Comparison of ENCODE assay signal across 7 cellular contexts in genomic region chr1:202164271-202165037, GRCh38. TPM values are rescaled to one million over a fixed set of nuclear protein-coding genes. Genes with fewer than 3 reads are reported as not detected.
DNase-seq lines count a peak whose midpoint lies in the region; ATAC-seq and TF ChIP-seq lines count a peak whose summit lies in the region.

No MANE protein-coding gene starts in this region.

- peaks cover 64% of the 10 kb centered on the region for H3K4me1 Mint-ChIP-seq in activated naive CD8-positive, alpha-beta T cell (ENCODE audit: low read depth)
- H3K4me1 Mint-ChIP-seq in stimulated activated effector memory CD8-positive, alpha-beta T cell treated with anti-CD3 and anti-CD28 coated beads, Interleukin-12 subunit alpha, Interleukin-12 subunit beta, amount 100 ng/mL, for 72 hours = peaks cover 78% of the 10 kb centered on the region

- peaks cover 0 to 4% (median 0%) of the 10 kb centered on the region in 3 donors for H3K27me3 ChIP-seq in psoas muscle (ENCODE audit: insufficient read depth in 3 of 3, low read length in 2 of 3)

- no peak overlapping the region for H3K4me3 ChIP-seq in psoas muscle

- H3K27me3 Mint-ChIP-seq in activated naive CD8-positive, alpha-beta T cell = no peaks in the 10 kb centered on the region

- H3K4me1 ChIP-seq in psoas muscle = no peaks in the 10 kb centered on the region

- peak; percentile 62 for DNase-seq in OCI-M1 (lab: John Stamatoyannopoulos, UW)
- DNase-seq in stimulated activated effector memory CD8-positive, alpha-beta T cell treated with anti-CD3 and anti-CD28 coated beads, Interleukin-12 subunit alpha, Interleukin-12 subunit beta, amount 100 ng/mL, for 72 hours (ENCODE audit: low spot score in 2 of 2) = peak; percentile 58 to 84
- no peak for DNase-seq in NCI-H187 treated with DMSO at 0.1 percent for 48 hours (lab: John Stamatoyannopoulos, UW)
- DNase-seq in LoVo (ENCODE audit: low spot score) = no peak
- no peak for DNase-seq in psoas muscle

- H3K36me3 ChIP-seq in psoas muscle (ENCODE audit: insufficient read depth in 1 of 2, low read depth in 1 of 2) = no peaks in the 10 kb centered on the region

- H3K9me3 Mint-ChIP-seq in activated naive CD8-positive, alpha-beta T cell (ENCODE audit: low read depth) = no peaks in the 10 kb centered on the region
- H3K9me3 Mint-ChIP-seq in stimulated activated effector memory CD8-positive, alpha-beta T cell treated with anti-CD3 and anti-CD28 coated beads, Interleukin-12 subunit alpha, Interleukin-12 subunit beta, amount 100 ng/mL, for 72 hours = no peaks in the 10 kb centered on the region

- 70 to 83% (median 74%) methylated on average over 10 to 11 of the region's 11 CpGs for WGBS in psoas muscle, 3 donors

- peak overlapping the region; percentile 80 for H3K27ac Mint-ChIP-seq in activated naive CD8-positive, alpha-beta T cell
- peak overlapping the region; percentile 99 for H3K27ac Mint-ChIP-seq in stimulated activated effector memory CD8-positive, alpha-beta T cell treated with anti-CD3 and anti-CD28 coated beads, Interleukin-12 subunit alpha, Interleukin-12 subunit beta, amount 100 ng/mL, for 72 hours

- H3K36me3 Mint-ChIP-seq in activated naive CD8-positive, alpha-beta T cell = no peaks in the 10 kb centered on the region
- H3K36me3 Mint-ChIP-seq in stimulated activated effector memory CD8-positive, alpha-beta T cell treated with anti-CD3 and anti-CD28 coated beads, Interleukin-12 subunit alpha, Interleukin-12 subunit beta, amount 100 ng/mL, for 72 hours = peaks cover 29% of the 10 kb centered on the region

- intact Hi-C loops in psoas muscle (cut with DNase I) = no loop called here

- H3K27ac ChIP-seq in psoas muscle = no peak overlapping the region

- peak; percentile 55 for ATAC-seq in GM21529 (IDR thresholded peaks at IDR 0.05; ENCODE audit: unreplicated experiment)
- peak; percentile 64 for ATAC-seq in stimulated activated effector memory CD8-positive, alpha-beta T cell treated with anti-CD3 and anti-CD28 coated beads, Interleukin-12 subunit alpha, Interleukin-12 subunit beta, amount 100 ng/mL, for 72 hours
- no peak for ATAC-seq in psoas muscle

- no peak for TF ChIP-seq CTCF in psoas muscle (IDR thresholded peaks at IDR 0.05)

- H3K9me3 ChIP-seq in psoas muscle = no peaks in the 10 kb centered on the region

- peak overlapping the region; percentile 81 for H3K4me3 Mint-ChIP-seq in activated naive CD8-positive, alpha-beta T cell
- peak overlapping the region; percentile 100 for H3K4me3 Mint-ChIP-seq in stimulated activated effector memory CD8-positive, alpha-beta T cell treated with anti-CD3 and anti-CD28 coated beads, Interleukin-12 subunit alpha, Interleukin-12 subunit beta, amount 100 ng/mL, for 72 hours

RNA-seq across cellular contexts. Expression of gene PTPN7, which starts 4.1 kb away (rescaled TPM):
- total RNA-seq in psoas muscle = 1 to 10 TPM in 1 of 4 donors, under 1 TPM in 3; 0.32 to 1.0 (median 0.45) TPM
- under 1 TPM; 0.10 to 0.17 (median 0.13) TPM for polyA plus RNA-seq in psoas muscle

RNA-seq across cellular contexts. Expression of gene ARL8A, which starts 19.9 kb away (rescaled TPM):
- total RNA-seq in psoas muscle = 10 to 100 TPM; 53.1 to 70.6 (median 62.3) TPM
- 10 to 100 TPM; 26.6 to 34.0 (median 26.6) TPM for polyA plus RNA-seq in psoas muscle

RNA-seq across cellular contexts. Expression of gene LGR6, which starts 29.1 kb away (rescaled TPM):
- total RNA-seq in psoas muscle = under 1 TPM in 1 of 4 donors, not detected in 3; 0.19 TPM
- polyA plus RNA-seq in psoas muscle = under 1 TPM; 0.12 to 0.20 (median 0.13) TPM

RNA-seq across cellular contexts. Expression of gene GPR37L1, which starts 41.7 kb away (rescaled TPM):
- not detected for total RNA-seq in psoas muscle
- polyA plus RNA-seq in psoas muscle = under 1 TPM; 0.01 TPM

Comparison
In these comparisons a context has a peak if more than half of its experiments do, and no peak if none do; other contexts are left out.
1. ATAC-seq: peak in GM21529 (single experiment) and stimulated activated effector memory CD8-positive, alpha-beta T cell treated with anti-CD3 and anti-CD28 coated beads, Interleukin-12 subunit alpha, Interleukin-12 subunit beta, amount 100 ng/mL, for 72 hours (single experiment); none in psoas muscle (0 of 4).
2. DNase-seq: peak in OCI-M1 (single experiment) and stimulated activated effector memory CD8-positive, alpha-beta T cell treated with anti-CD3 and anti-CD28 coated beads, Interleukin-12 subunit alpha, Interleukin-12 subunit beta, amount 100 ng/mL, for 72 hours (2 of 2); none in NCI-H187 treated with DMSO at 0.1 percent for 48 hours (single experiment), LoVo (single experiment) and psoas muscle (0 of 2).